In genomic region chr6:31169123-31169857, GRCh38 we compare ENCODE assay signal across 14 cellular contexts.
DNase-seq lines count a peak whose midpoint lies in the region; TF ChIP-seq lines count a peak whose summit lies in the region.
"Had no signal": no experiment of that assay in that cellular context is flagged by ENCODE, and none has a peak within 500 bp of the region (broad histone marks: within the 10 kb centered on the region; RNA-seq: fewer than 3 reads in every experiment).

No MANE protein-coding gene starts in this region.

- peak overlapping the region; percentile 39 for H3K9ac ChIP-seq in mucosa of stomach (ENCODE audit: low read length)
- H3K9ac ChIP-seq: neural progenitor cell had no signal

- peak overlapping the region; percentile 59 for H3K27ac ChIP-seq in RWPE1
- H3K27ac ChIP-seq: neural progenitor cell, SJSA1, tibial nerve had no signal

- H3K4me1 ChIP-seq in mucosa of stomach (ENCODE audit: control insufficient read depth, insufficient read depth, low read length) = peaks cover 19% of the 10 kb centered on the region
- H3K4me1 ChIP-seq: BE2C, SJSA1, tibial nerve had no signal

- H3K4me3 ChIP-seq in mucosa of stomach (ENCODE audit: low read length) = no peak overlapping the region
- H3K4me3 ChIP-seq: neural progenitor cell, SJSA1, tibial nerve had no signal

- POLR2A ChIA-PET in RWPE1 (lab: Yijun Ruan, JAX; ENCODE audit: low non-redundant PET) = no interaction called here

- CTCF ChIA-PET in RWPE1 (lab: Yijun Ruan, JAX) = interaction anchor here (0.6 kb wide), 1 partner anchor 949 kb away, joined by 3 read pairs; no protein-coding TSS in a partner anchor

- H3K9me3 ChIP-seq in mucosa of stomach (ENCODE audit: control insufficient read depth, low read length) = no peaks in the 10 kb centered on the region
- H3K9me3 ChIP-seq: BE2C, SJSA1, tibial nerve had no signal

- no peaks in the 10 kb centered on the region for H3K36me3 ChIP-seq in mucosa of stomach (ENCODE audit: control insufficient read depth, insufficient read depth, low read length)
- H3K36me3 ChIP-seq: BE2C, neural progenitor cell, tibial nerve had no signal

- DNase-seq in NCI-H2227 treated with DMSO at 0.1 percent for 48 hours (lab: John Stamatoyannopoulos, UW) = peak; percentile 10
- DNase-seq in NCI-H2227 (lab: John Stamatoyannopoulos, UW; ENCODE audit: unreplicated experiment) = no peak
- no peak for DNase-seq in RWPE1 (ENCODE audit: low spot score)
- no peak for DNase-seq in foreskin melanocyte
- no peak for DNase-seq in activated CD4-positive, alpha-beta T cell treated with anti-CD3 and anti-CD28 coated beads for 4 hours
- DNase-seq: BE2C; glutamatergic neuron; NCI-H1930; NCI-H510A; stimulated activated CD4-positive, alpha-beta T cell treated with anti-CD3 and anti-CD28 coated beads, Interleukin-12 subunit alpha, Interleukin-12 subunit beta, amount 100 ng/mL, for 4 hours had no signal

- no peak for TF ChIP-seq CTCF in RWPE1 (conservative IDR thresholded peaks at IDR 0.05; ENCODE audit: low read depth)

- H3K27me3 ChIP-seq in mucosa of stomach (ENCODE audit: control insufficient read depth, insufficient read depth, low read length) = no peaks in the 10 kb centered on the region
- H3K27me3 ChIP-seq: BE2C, SJSA1, tibial nerve had no signal
